In the genomic region with DNA sequence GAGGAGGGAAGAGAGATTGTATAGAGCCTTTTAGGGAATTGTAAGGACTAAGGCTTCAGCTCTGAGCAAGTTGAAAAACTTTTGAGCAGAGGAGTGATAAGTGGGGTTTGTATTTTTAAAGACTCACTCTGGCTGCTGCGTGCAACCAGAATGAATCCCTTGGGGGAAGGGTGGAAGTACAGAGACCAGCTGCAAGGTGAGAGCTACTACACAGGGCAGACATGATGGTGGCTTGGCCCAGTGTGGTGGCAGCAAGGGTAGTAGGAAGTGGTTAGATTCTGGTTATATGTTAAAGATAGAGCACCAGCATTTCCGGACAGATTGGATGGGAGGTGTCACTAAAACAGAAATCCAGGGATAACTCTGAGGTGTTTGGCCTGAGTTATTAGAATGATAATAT, we compare ENCODE assay signal across 10 cellular contexts. TPM values are rescaled to one million over a fixed set of nuclear protein-coding genes. Genes with fewer than 3 reads are reported as not detected.
DNase-seq lines count a peak whose midpoint lies in the region; ATAC-seq and TF ChIP-seq lines count a peak whose summit lies in the region.
"Had no signal": no experiment of that assay in that cellular context is flagged by ENCODE, and none has a peak within 500 bp of the region (broad histone marks: within the 10 kb centered on the region; RNA-seq: fewer than 3 reads in every experiment).

No MANE protein-coding gene starts in this region.

- no peak overlapping the region for H3K4me2 ChIP-seq in GM23248 (ENCODE audit: unreplicated experiment)

- H3K27me3 ChIP-seq in GM23248 (replicated peaks; ENCODE audit: insufficient read depth), result no peaks in the 10 kb centered on the region

- TF ChIP-seq CTCF in mesothelial cell of epicardium (IDR thresholded peaks at IDR 0.05; ENCODE audit: unreplicated experiment) (no peak), GM13976 (IDR thresholded peaks at IDR 0.05; ENCODE audit: borderline replicate concordance, control extremely low read depth, extremely low read depth, insufficient read depth, missing control alignments) (no peak)

- no peaks in the 10 kb centered on the region for H3K27me3 Mint-ChIP-seq in mesothelial cell of epicardium (ENCODE audit: low read depth)
- H3K27me3 Mint-ChIP-seq: stimulated activated naive CD8-positive, alpha-beta T cell treated with anti-CD3 and anti-CD28 coated beads, Interleukin-15, Interleukin-2, amounts not matched to agents 100 ng/mL and 50 ng/mL, for 24 hours had no signal

- H3K27ac Mint-ChIP-seq in mesothelial cell of epicardium, result peak overlapping the region; percentile 0
- H3K27ac Mint-ChIP-seq: stimulated activated naive CD8-positive, alpha-beta T cell treated with anti-CD3 and anti-CD28 coated beads, Interleukin-15, Interleukin-2, amounts not matched to agents 100 ng/mL and 50 ng/mL, for 24 hours had no signal

- H3K9ac ChIP-seq in GM23248, result no peak overlapping the region

- H3K27ac ChIP-seq in GM23248, result no peak overlapping the region

- H3K79me2 ChIP-seq in GM23248 (ENCODE audit: insufficient read depth), result no peaks in the 10 kb centered on the region

- no peaks in the 10 kb centered on the region for H4K20me1 ChIP-seq in GM23248 (ENCODE audit: insufficient read depth)

- no peaks in the 10 kb centered on the region for H3K4me1 Mint-ChIP-seq in mesothelial cell of epicardium

- H3K4me3 Mint-ChIP-seq in mesothelial cell of epicardium, result no peak overlapping the region
- H3K4me3 Mint-ChIP-seq: stimulated activated naive CD8-positive, alpha-beta T cell treated with anti-CD3 and anti-CD28 coated beads, Interleukin-15, Interleukin-2, amounts not matched to agents 100 ng/mL and 50 ng/mL, for 24 hours had no signal

- H3K9me3 Mint-ChIP-seq in mesothelial cell of epicardium, result peaks cover 12% of the 10 kb centered on the region
- H3K9me3 Mint-ChIP-seq: stimulated activated naive CD8-positive, alpha-beta T cell treated with anti-CD3 and anti-CD28 coated beads, Interleukin-15, Interleukin-2, amounts not matched to agents 100 ng/mL and 50 ng/mL, for 24 hours had no signal

- 70 to 80% methylated on average over 2 of the region's 2 CpGs for WGBS in GM23248 (ENCODE audit: low coverage in 1 of 2, low lambda C conversion rate in 2 of 2, missing lambda C conversion rate in 2 of 2), 2 experiments

- no peak overlapping the region for H3K4me3 ChIP-seq in GM23248

- H3K4me1 ChIP-seq in GM23248 (ENCODE audit: insufficient read depth), result peaks cover 32% of the 10 kb centered on the region

- DNase-seq in mesothelial cell of epicardium (ENCODE audit: low spot score in 2 of 2, unreplicated experiment in 2 of 2), result no peak
- DNase-seq in KG1 (lab: John Stamatoyannopoulos, UW), result no peak
- DNase-seq in GM23248, result no peak
- no peak for DNase-seq in NCI-H524 (lab: John Stamatoyannopoulos, UW)
- no peak for DNase-seq in GM13976 (ENCODE audit: low spot score)
- DNase-seq: NCI-H446 had no signal

- no peaks in the 10 kb centered on the region for H3K36me3 Mint-ChIP-seq in mesothelial cell of epicardium

- no peaks in the 10 kb centered on the region for H3K9me2 ChIP-seq in GM23248 (ENCODE audit: insufficient read depth)

- H3K9me3 ChIP-seq in GM23248 (ENCODE audit: low read depth), result no peaks in the 10 kb centered on the region

- in situ Hi-C loops in GM23248 (cut with MboI) (no loop called here), GM13976 (cut with MboI; ENCODE audit: low sequenced_read_pairs, unreplicated experiment) (no loop called here)

- ATAC-seq in GM18867 (IDR thresholded peaks at IDR 0.05; ENCODE audit: unreplicated experiment) (peak; percentile 87), GM21786 (IDR thresholded peaks at IDR 0.05; ENCODE audit: unreplicated experiment) (peak; percentile 99), HG03575 (IDR thresholded peaks at IDR 0.05; ENCODE audit: extremely low read depth, insufficient number of reproducible peaks, low FRiP score, unreplicated experiment) (peak; percentile 71)

- H2AFZ ChIP-seq in GM23248, result no peak overlapping the region

- peaks cover 25% of the 10 kb centered on the region for H3F3A ChIP-seq in GM23248 (ENCODE audit: insufficient read depth)

- H3K36me3 ChIP-seq in GM23248 (ENCODE audit: low read depth), result no peaks in the 10 kb centered on the region

RNA-seq across cellular contexts. Expression of a gene that starts 10.1 kb away (rescaled TPM):
- total RNA-seq in mesothelial cell of epicardium, result 55.8 to 59.7 TPM (median 56.9 TPM) in 3 replicates
- total RNA-seq in GM23248 (2014; rRNA removed; shearing (Covaris generic)), result 22.5 and 28.3 TPM in 2 replicates
- 71.1 and 77.1 TPM in 2 replicates for polyA plus RNA-seq in GM23248 (2016; fragmentation: Nextera tagmentation; extraction: Ambion mirVana)
